Comparison of ENCODE assay signal across 8 cellular contexts in genomic region chr3:141050913-141051632, GRCh38. TPM values are rescaled to one million over a fixed set of nuclear protein-coding genes. Genes with fewer than 3 reads are reported as not detected.
A peak's percentile ranks its signal among the peaks of the same experiment; 100 is the strongest.
DNase-seq lines count a peak whose midpoint lies in the region; ATAC-seq lines count a peak whose summit lies in the region.

TSS of gene SPSB4 (plus strand) at chr3:141051347. CDS start at chr3:141066105, 14,758 bp downstream.

- peaks cover 0 to 4% (median 0%) of the 10 kb centered on the region in 5 donors for H3K36me3 Mint-ChIP-seq in naive thymus-derived CD4-positive, alpha-beta T cell

- H3K27me3 ChIP-seq in naive thymus-derived CD4-positive, alpha-beta T cell (ENCODE audit: control insufficient read depth in 2 of 2, insufficient read depth in 2 of 2, low read length in 2 of 2), result peaks cover 0 to 3% of the 10 kb centered on the region in 2 donors

- no peaks in the 10 kb centered on the region for H3K4me1 ChIP-seq in naive thymus-derived CD4-positive, alpha-beta T cell (ENCODE audit: control insufficient read depth in 2 of 2, insufficient read depth in 2 of 2, low read length in 2 of 2)

- H3K4me1 Mint-ChIP-seq in naive thymus-derived CD4-positive, alpha-beta T cell, result peaks cover 6 to 16% (median 15%) of the 10 kb centered on the region in 7 donors

- peak; percentile 34 for ATAC-seq in esophagus mucosa
- peak; percentile 33 for ATAC-seq in naive thymus-derived CD4-positive, alpha-beta T cell
- no peak for ATAC-seq in HG02852 (IDR thresholded peaks at IDR 0.05; ENCODE audit: unreplicated experiment)
- ATAC-seq in HG03439 (IDR thresholded peaks at IDR 0.05; ENCODE audit: unreplicated experiment), result no peak

- no peak within 1 kb of the TSS for H3K27ac ChIP-seq in naive thymus-derived CD4-positive, alpha-beta T cell (ENCODE audit: low read depth, low read length)

- POLR2A ChIA-PET in naive thymus-derived CD4-positive, alpha-beta T cell (lab: Charles Lee), result no interaction called here

- CTCF ChIA-PET in naive thymus-derived CD4-positive, alpha-beta T cell (lab: Charles Lee), result interaction anchor here (0.6 kb wide), 1 partner anchor 93 kb away, joined by 4 read pairs; no protein-coding TSS in a partner anchor

- no peak within 1 kb of the TSS for H3K4me3 ChIP-seq in naive thymus-derived CD4-positive, alpha-beta T cell (ENCODE audit: low read length)

- H3K36me3 ChIP-seq in naive thymus-derived CD4-positive, alpha-beta T cell (ENCODE audit: control insufficient read depth in 2 of 3, insufficient read depth in 3 of 3, low read length in 3 of 3), result no peaks in the 10 kb centered on the region

- DNase-seq in DMS153 (lab: John Stamatoyannopoulos, UW) (peak; percentile 25), LHCN-M2 (ENCODE audit: low read depth) (peak; percentile 57), SW 1271 (lab: John Stamatoyannopoulos, UW) (peak; percentile 18 to 32), mucosa of gallbladder (ENCODE audit: low spot score) (no peak)
- DNase-seq in naive thymus-derived CD4-positive, alpha-beta T cell, result peak in 1 of 9 donors; percentile 30

- no peak within 1 kb of the TSS for H3K27ac Mint-ChIP-seq in naive thymus-derived CD4-positive, alpha-beta T cell

- peaks cover 65 to 77% (median 66%) of the 10 kb centered on the region in 5 donors for H3K27me3 Mint-ChIP-seq in naive thymus-derived CD4-positive, alpha-beta T cell

- no peaks in the 10 kb centered on the region for H3K9me3 ChIP-seq in naive thymus-derived CD4-positive, alpha-beta T cell (ENCODE audit: control insufficient read depth in 2 of 3, low read length in 3 of 3)

- H3K4me3 Mint-ChIP-seq in naive thymus-derived CD4-positive, alpha-beta T cell, result peak within 1 kb of the TSS; percentile 48 to 82 (median 68)

- intact Hi-C loops in naive thymus-derived CD4-positive, alpha-beta T cell (cut with micrococcal nuclease), result no loop called here

- H3K9me3 Mint-ChIP-seq in naive thymus-derived CD4-positive, alpha-beta T cell, result peaks cover 0 to 1% (median 0%) of the 10 kb centered on the region in 11 donors

RNA-seq across cellular contexts. Expression of gene SPSB4, which starts in this region (rescaled TPM):
- total RNA-seq in LHCN-M2 (2014; rRNA removed) (0.52 and 0.58 TPM in 2 replicates), esophagus mucosa (not detected), mucosa of gallbladder (0.29 TPM)
- polyA plus RNA-seq in LHCN-M2 (2012), result 0.36 TPM
- not detected for total RNA-seq in naive thymus-derived CD4-positive, alpha-beta T cell
- polyA plus RNA-seq in naive thymus-derived CD4-positive, alpha-beta T cell, result not detected

Comparison
In these comparisons a context has a peak if more than half of its experiments do, and no peak if none do; other contexts are left out.
1. Peak in DNase-seq in LHCN-M2; RNA of the gene not detected or under 1 TPM.
2. Peak in ATAC-seq in esophagus mucosa; RNA of the gene not detected or under 1 TPM.
3. Peak in ATAC-seq in naive thymus-derived CD4-positive, alpha-beta T cell; RNA of the gene not detected or under 1 TPM.